8 cellular contexts compared by ENCODE assay signal in the genomic region with DNA sequence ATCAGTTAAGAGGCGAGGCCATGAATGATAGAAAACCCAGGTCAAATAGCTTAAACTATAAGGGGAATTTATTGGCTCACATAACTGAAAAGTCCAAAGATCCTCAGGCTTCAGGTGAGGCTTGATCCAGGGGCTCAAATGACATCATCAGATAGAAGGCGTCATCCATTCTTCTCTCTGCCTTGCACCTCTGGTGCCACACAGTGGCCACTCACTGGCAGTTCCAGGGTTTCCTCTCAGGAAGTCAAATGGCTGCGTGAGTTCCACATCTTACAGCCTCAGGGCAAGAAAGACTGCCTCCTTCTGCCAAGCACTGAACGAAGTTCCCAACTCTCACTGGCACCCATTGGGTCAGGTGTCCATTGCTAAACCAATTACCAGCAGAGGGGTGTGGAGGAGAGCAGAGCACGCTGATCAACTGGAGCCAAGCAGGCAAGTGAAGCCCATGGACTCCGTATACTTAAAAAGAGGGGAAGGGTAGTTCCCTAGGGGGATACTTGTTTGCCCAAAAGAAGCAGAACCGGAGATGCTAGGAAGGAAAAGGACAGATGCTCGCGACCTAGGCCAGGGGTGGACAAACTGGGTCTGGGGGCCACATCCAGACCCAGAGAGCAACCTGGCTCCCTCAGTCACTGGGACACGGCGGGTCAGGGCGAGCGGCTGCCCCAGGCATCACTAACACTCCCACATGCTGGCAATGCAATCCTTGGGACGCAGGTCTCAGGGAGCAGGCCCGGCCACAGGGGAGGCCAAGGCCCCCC.
DNase-seq lines count a peak whose midpoint lies in the region; ATAC-seq and TF ChIP-seq lines count a peak whose summit lies in the region.

No MANE protein-coding gene starts in this region.

- no peak overlapping the region for H3K14ac ChIP-seq in IMR-90 (replicated peaks; ENCODE audit: low read depth, low read length)

- no peaks in the 10 kb centered on the region for H3K79me2 ChIP-seq in PC-9 (ENCODE audit: low read depth)

- peaks cover 2% of the 10 kb centered on the region for H3K27me3 ChIP-seq in IMR-90 (ENCODE audit: control insufficient read depth, insufficient read depth, low read length)
- peaks cover 37% of the 10 kb centered on the region for H3K27me3 ChIP-seq in PC-9 (ENCODE audit: insufficient read depth, low read depth)

- no peaks in the 10 kb centered on the region for H3K36me3 ChIP-seq in IMR-90 (ENCODE audit: control insufficient read depth, insufficient read depth, low read length)
- no peaks in the 10 kb centered on the region for H3K36me3 ChIP-seq in PC-9 (ENCODE audit: low read depth)

- no peak overlapping the region for H3K23ac ChIP-seq in IMR-90 (ENCODE audit: low read depth, low read length)

- no peak overlapping the region for H4K5ac ChIP-seq in IMR-90 (ENCODE audit: low read depth, low read length)

- no peaks in the 10 kb centered on the region for H3F3A ChIP-seq in PC-9 (ENCODE audit: insufficient read depth, low read depth)

- intact Hi-C loops in IMR-90 (cut with micrococcal nuclease): loop anchor here (1.0 to 10.0 kb wide), 6 partner anchors 44 to 1093 kb away; no protein-coding TSS in a partner anchor
- intact Hi-C loops in PC-9 (cut with micrococcal nuclease; ENCODE audit: unreplicated experiment): no loop called here

- peak; percentile 64 for ATAC-seq in IMR-90 (ENCODE audit: low read depth)

- no peak overlapping the region for H2AK9ac ChIP-seq in IMR-90 (replicated peaks; ENCODE audit: low read depth, low read length, poor library complexity)

- H3K4me2 ChIP-seq in IMR-90 (ENCODE audit: low read depth, low read length) (no peak overlapping the region), PC-9 (no peak overlapping the region)

- no peak overlapping the region for H2BK120ac ChIP-seq in IMR-90 (ENCODE audit: low read depth, low read length)

- no peak overlapping the region for H2BK20ac ChIP-seq in IMR-90 (ENCODE audit: low read depth, low read length)

- in situ Hi-C loops in IMR-90 (cut with MboI; ENCODE audit: low sequenced_read_pairs) (loop anchor here (25.0 kb wide), 1 partner anchor 1306 kb away; no protein-coding TSS in a partner anchor), astrocyte of the spinal cord (cut with HindIII; ENCODE audit: low sequenced_read_pairs) (no loop called here)

- no TSS peak for BruUV-seq in IMR-90 (replicated peaks; lab: Mats Ljungman, UMichigan)
- no TSS peak for BruUV-seq in PC-9 (replicated peaks; lab: Mats Ljungman, UMichigan)

- no peaks in the 10 kb centered on the region for H3K4me1 ChIP-seq in IMR-90 (ENCODE audit: control insufficient read depth, insufficient read depth, low read length)
- H3K4me1 ChIP-seq in PC-9 (replicated peaks; ENCODE audit: insufficient read depth): no peaks in the 10 kb centered on the region

- H3K9me3 ChIP-seq in IMR-90 (ENCODE audit: control insufficient read depth, insufficient read depth, low read length) (no peaks in the 10 kb centered on the region), PC-9 (ENCODE audit: insufficient read depth, low read depth) (no peaks in the 10 kb centered on the region)

- peak; percentile 77 for TF ChIP-seq RAD21 in IMR-90 (IDR thresholded peaks at IDR 0.05; ENCODE audit: low read length)

- no peak overlapping the region for H3K4me3 ChIP-seq in IMR-90 (ENCODE audit: insufficient read depth, low read depth, low read length)
- no peak overlapping the region for H3K4me3 ChIP-seq in astrocyte of the spinal cord (ENCODE audit: low read depth, low read length)
- H3K4me3 ChIP-seq in PC-9: no peak overlapping the region

- TF ChIP-seq POLR2A in IMR-90 (IDR thresholded peaks at IDR 0.05; ENCODE audit: low read depth, low read length): no peak

- H3K9me1 ChIP-seq in IMR-90 (ENCODE audit: insufficient read depth, low read length): no peaks in the 10 kb centered on the region

- H4K20me1 ChIP-seq in IMR-90 (ENCODE audit: insufficient read depth, low read length) (no peaks in the 10 kb centered on the region), PC-9 (ENCODE audit: insufficient read depth) (no peaks in the 10 kb centered on the region)

- no peak overlapping the region for H3K18ac ChIP-seq in IMR-90 (ENCODE audit: low read depth, low read length)

- TF ChIP-seq CTCF in IMR-90 (conservative IDR thresholded peaks at IDR 0.05; ENCODE audit: low read depth, low read length) (peak; percentile 65), astrocyte of the spinal cord (IDR thresholded peaks at IDR 0.05; ENCODE audit: low read depth, low read length) (peak; percentile 67), PC-9 (conservative IDR thresholded peaks at IDR 0.05) (no peak)

- no peak overlapping the region for H2AK5ac ChIP-seq in IMR-90 (ENCODE audit: low read depth, low read length)

- DNase-seq in DMS153 (lab: John Stamatoyannopoulos, UW): peak; percentile 7
- peak; percentile 42 for DNase-seq in IMR-90
- peak; percentile 39 for DNase-seq in astrocyte of the spinal cord (ENCODE audit: low read depth, low spot score)
- DNase-seq in mesenteric fat pad (ENCODE audit: low spot score): peak; percentile 51
- DNase-seq in globus pallidus (ENCODE audit: low spot score): no peak
- no peak for DNase-seq in HPDE6-E6E7 (ENCODE audit: extremely low spot score)
- DNase-seq in occipital lobe (lab: John Stamatoyannopoulos, UW): no peak
- DNase-seq in PC-9: no peak

- no peaks in the 10 kb centered on the region for H3K79me1 ChIP-seq in IMR-90 (ENCODE audit: low read depth in 1 of 2, low read length in 2 of 2)

- dilution Hi-C loops in IMR-90 (cut with HindIII; ENCODE audit: low sequenced_read_pairs, unreplicated experiment): no loop called here

- no peak overlapping the region for H3K4ac ChIP-seq in IMR-90 (ENCODE audit: low read depth, low read length)

- no peak overlapping the region for H4K91ac ChIP-seq in IMR-90 (ENCODE audit: insufficient read depth, low read depth, low read length)

- 76% methylated on average over 4 of the region's 15 CpGs; no CpG with 5 or more reads in 1 of the 2 experiments for WGBS in IMR-90 (ENCODE audit: extremely low coverage in 2 of 2, insufficient read length in 1 of 2), 2 experiments

- H3K27ac ChIP-seq in IMR-90 (ENCODE audit: insufficient read depth, low read length) (no peak overlapping the region), PC-9 (no peak overlapping the region)

- H3K56ac ChIP-seq in IMR-90 (ENCODE audit: extremely low read depth, insufficient read depth, low read length): no peak overlapping the region

- POLR2A ChIA-PET in IMR-90 (lab: Charles Lee; ENCODE audit: unreplicated experiment) (no interaction called here), PC-9 (lab: Charles Lee; ENCODE audit: unreplicated experiment) (no interaction called here)

- H2BK5ac ChIP-seq in IMR-90 (ENCODE audit: low read depth, low read length, poor library complexity, severe bottlenecking): no peak overlapping the region

- H2BK15ac ChIP-seq in IMR-90 (ENCODE audit: low read depth, low read length): no peak overlapping the region

- CTCF ChIA-PET in IMR-90 (lab: Yijun Ruan, JAX) (interaction anchor here (0.7 kb wide), 1 partner anchor 258 kb away, joined by 3 read pairs; no protein-coding TSS in a partner anchor), PC-9 (lab: Charles Lee) (no interaction called here)

- H3K9me2 ChIP-seq in PC-9 (ENCODE audit: insufficient read depth): no peaks in the 10 kb centered on the region

- H2AFZ ChIP-seq in IMR-90 (replicated peaks; ENCODE audit: low read length, poor library complexity): no peak overlapping the region
- H2AFZ ChIP-seq in PC-9: no peak overlapping the region

- no peak overlapping the region for H4K8ac ChIP-seq in IMR-90 (ENCODE audit: low read depth in 2 of 2, low read length in 2 of 2)

- H3K9ac ChIP-seq in IMR-90 (ENCODE audit: low read depth, low read length): no peak overlapping the region

TF ChIP-seq in IMR-90, 13 proteins besides CTCF, POLR2A, EP300 and RAD21:
- TF ChIP-seq SMC3 (IDR thresholded peaks at IDR 0.05; ENCODE audit: low read depth, low read length) (peak; percentile 64), NFE2L2 (IDR thresholded peaks at IDR 0.05; ENCODE audit: low read depth, low read length) (no peak)

Comparison
In these comparisons a context has a peak if more than half of its experiments do, and no peak if none do; other contexts are left out.
1. DNase-seq: peak in DMS153 (single experiment), IMR-90 (single experiment), astrocyte of the spinal cord (single experiment) and mesenteric fat pad (single experiment); none in globus pallidus (single experiment), HPDE6-E6E7 (single experiment), occipital lobe (single experiment) and PC-9 (0 of 2).